ENCODE assay signal across 20 cellular contexts in the genomic region with DNA sequence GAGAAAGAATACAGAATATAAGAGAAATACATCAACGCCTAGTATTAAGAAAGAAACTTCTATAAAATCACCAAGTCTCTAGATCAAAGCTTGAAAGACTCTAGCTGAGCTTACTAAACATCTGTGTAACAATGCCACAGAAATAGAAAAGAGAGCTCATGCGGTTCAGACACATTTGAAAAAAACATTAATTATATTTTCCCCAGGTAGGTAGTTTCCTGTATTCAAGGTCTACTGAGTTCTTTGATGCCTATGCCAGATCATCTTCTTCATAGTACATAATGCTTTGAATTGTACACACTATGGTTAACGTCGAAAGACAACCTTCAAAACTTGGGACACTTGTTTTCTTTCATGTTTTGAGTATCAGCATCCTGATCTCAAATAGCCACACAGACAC. TPM values are rescaled to one million over a fixed set of nuclear protein-coding genes. Genes with fewer than 3 reads are reported as not detected.
"Had no signal": no experiment of that assay in that cellular context is flagged by ENCODE, and none has a peak within 500 bp of the region (broad histone marks: within the 10 kb centered on the region; RNA-seq: fewer than 3 reads in every experiment).

No MANE protein-coding gene starts in this region.

- H3K4me1 ChIP-seq: heart right ventricle, right lobe of liver, stomach had no signal

- H3K27ac ChIP-seq: epithelial cell of prostate, heart right ventricle, right lobe of liver, skin epidermis, stomach, suprapubic skin had no signal

- H3K4me3 ChIP-seq: heart right ventricle, right lobe of liver, skin epidermis, stomach, suprapubic skin, tibial nerve had no signal

- H3K27me3 ChIP-seq: right lobe of liver, stomach, suprapubic skin, tibial nerve had no signal

- DNase-seq: activated CD8-positive, alpha-beta memory T cell treated with anti-CD3 and anti-CD28 coated beads for 24 hours; activated CD8-positive, alpha-beta memory T cell treated with anti-CD3 and anti-CD28 coated beads, Interleukin-2, amount 50 U/mL, for 48 hours; activated naive CD4-positive, alpha-beta T cell treated with Interleukin-2 at 50 U/mL for 16 hours; activated naive CD8-positive, alpha-beta T cell treated with anti-CD3 and anti-CD28 coated beads for 36 hours; activated T-cell treated with anti-CD3 and anti-CD28 coated beads, Interleukin-2, amount 50 U/mL, for 4 hours; amniotic stem cell; heart right ventricle; islet precursor cell; left colon; mesenchymal stem cell; nephron progenitor cell; right lobe of liver; stimulated activated CD4-positive, alpha-beta T cell treated with anti-CD3 and anti-CD28 coated beads, Interleukin-1b, Interleukin-23, amount 100 ng/mL, for 48 hours; stomach; T-helper 9 cell had no signal

- H3K27ac Mint-ChIP-seq: activated naive CD8-positive, alpha-beta T cell treated with anti-CD3 and anti-CD28 coated beads for 36 hours; activated T-helper 2 cell treated with anti-CD3 and anti-CD28 coated beads, Interferon-gamma antibody, Interleukin-2, Interleukin-4, amounts not matched to agents 10 μg/mL and 5 μg/mL and 100 μg/mL, durations not matched to agents 14 hours and 24 hours and 36 hours; nephron progenitor cell had no signal

- H3K36me3 Mint-ChIP-seq: activated naive CD8-positive, alpha-beta T cell treated with anti-CD3 and anti-CD28 coated beads for 36 hours had no signal

- H3K36me3 ChIP-seq: heart right ventricle, right lobe of liver, stomach, suprapubic skin, tibial nerve had no signal

- ATAC-seq: activated T-cell treated with anti-CD3 and anti-CD28 coated beads, Interleukin-2, amount 50 U/mL, for 4 hours; heart right ventricle; left colon; right lobe of liver had no signal

- H3K4me3 Mint-ChIP-seq: activated naive CD8-positive, alpha-beta T cell treated with anti-CD3 and anti-CD28 coated beads for 36 hours; activated T-cell treated with anti-CD3 and anti-CD28 coated beads, Interleukin-2, amount 50 U/mL, for 4 hours; nephron progenitor cell had no signal

- H3K4me1 Mint-ChIP-seq: activated naive CD8-positive, alpha-beta T cell treated with anti-CD3 and anti-CD28 coated beads for 36 hours had no signal

RNA-seq across cellular contexts. Expression of a gene that starts 11.3 kb away (rescaled TPM):
- total RNA-seq: activated naive CD8-positive, alpha-beta T cell treated with anti-CD3 and anti-CD28 coated beads for 36 hours; activated T-cell treated with anti-CD3 and anti-CD28 coated beads, Interleukin-2, amount 50 U/mL, for 4 hours; activated T-helper 2 cell treated with anti-CD3 and anti-CD28 coated beads, Interferon-gamma antibody, Interleukin-2, Interleukin-4, amounts not matched to agents 10 μg/mL and 5 μg/mL and 100 μg/mL, durations not matched to agents 14 hours and 24 hours and 36 hours had no signal
